In the genomic region with DNA sequence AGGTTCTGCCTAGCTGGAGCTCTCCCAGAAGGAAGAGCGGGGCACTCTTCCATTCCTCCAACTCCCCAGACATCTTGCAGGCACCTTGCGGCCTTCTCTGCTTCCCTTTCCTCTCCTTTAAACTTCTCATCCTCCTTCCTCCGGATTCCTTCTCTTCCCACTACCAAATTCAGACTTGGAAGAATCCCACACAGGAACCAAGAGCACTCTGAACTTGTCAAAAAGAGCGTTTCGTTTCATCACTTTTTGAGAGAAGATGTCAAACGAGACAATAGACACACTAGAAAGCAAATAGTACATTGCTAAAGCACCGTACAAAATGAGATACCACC, we compare ENCODE assay signal across 9 cellular contexts. TPM values are rescaled to one million over a fixed set of nuclear protein-coding genes. Genes with fewer than 3 reads are reported as not detected.
DNase-seq lines count a peak whose midpoint lies in the region; ATAC-seq and TF ChIP-seq lines count a peak whose summit lies in the region.
"Had no signal": no experiment of that assay in that cellular context is flagged by ENCODE, and none has a peak within 500 bp of the region (broad histone marks: within the 10 kb centered on the region; RNA-seq: fewer than 3 reads in every experiment).

No MANE protein-coding gene starts in this region.

- H3K36me3 ChIP-seq in A673 (ENCODE audit: insufficient read depth, low read length, poor library complexity, severe bottlenecking) (no peaks in the 10 kb centered on the region), IMR-90 (ENCODE audit: control insufficient read depth, insufficient read depth, low read length) (no peaks in the 10 kb centered on the region), neural progenitor cell (no peaks in the 10 kb centered on the region)

- H2AK5ac ChIP-seq in IMR-90 (ENCODE audit: low read depth, low read length) = no peak overlapping the region

- H3K14ac ChIP-seq in IMR-90 (replicated peaks; ENCODE audit: low read depth, low read length) = no peak overlapping the region

- H3K27me3 ChIP-seq in A673 (replicated peaks; ENCODE audit: insufficient read depth, low read depth, low read length, poor library complexity) (peaks cover 59% of the 10 kb centered on the region), IMR-90 (ENCODE audit: control insufficient read depth, insufficient read depth, low read length) (peaks cover 71% of the 10 kb centered on the region), neural progenitor cell (peaks cover 85% of the 10 kb centered on the region)

- no peak overlapping the region for H4K91ac ChIP-seq in IMR-90 (ENCODE audit: insufficient read depth, low read depth, low read length)

- no peak overlapping the region for H3K23ac ChIP-seq in IMR-90 (ENCODE audit: low read depth, low read length)

- no peaks in the 10 kb centered on the region for H4K20me1 ChIP-seq in IMR-90 (ENCODE audit: insufficient read depth, low read length)
- peaks cover 14% of the 10 kb centered on the region for H4K20me1 ChIP-seq in neural progenitor cell (ENCODE audit: low read depth)

- peak overlapping the region; percentile 85 for H3K4me3 Mint-ChIP-seq in neural progenitor cell

- DNase-seq in A673 (ENCODE audit: low spot score) = no peak
- no peak for DNase-seq in IMR-90
- DNase-seq in epithelial cell of esophagus (ENCODE audit: low read depth) = no peak
- no peak for DNase-seq in neural progenitor cell (ENCODE audit: low spot score)
- no peak for DNase-seq in NCI-H69 (lab: John Stamatoyannopoulos, UW)
- DNase-seq in middle frontal gyrus (ENCODE audit: extremely low spot score, low spot score) = no peak
- no peak for DNase-seq in left colon
- DNase-seq in HuH-7.5 (ENCODE audit: low spot score) = no peak

- no peak overlapping the region for H3K9ac ChIP-seq in IMR-90 (ENCODE audit: low read depth, low read length)
- H3K9ac ChIP-seq in neural progenitor cell = no peak overlapping the region

- POLR2A ChIA-PET in A673 (lab: Charles Lee; ENCODE audit: low non-redundant PET) (no interaction called here), IMR-90 (lab: Charles Lee; ENCODE audit: unreplicated experiment) (no interaction called here)

- H3K27me3 Mint-ChIP-seq in neural progenitor cell (ENCODE audit: insufficient read depth, low read depth) = peaks cover 41% of the 10 kb centered on the region

- in situ Hi-C loops in IMR-90 (cut with MboI; ENCODE audit: low sequenced_read_pairs) = no loop called here

- H4K8ac ChIP-seq in IMR-90 (ENCODE audit: low read depth in 2 of 2, low read length in 2 of 2) = no peak overlapping the region

- H3K4me3 ChIP-seq in A673 (ENCODE audit: low read depth, low read length, poor library complexity, severe bottlenecking) = peak overlapping the region; percentile 38
- no peak overlapping the region for H3K4me3 ChIP-seq in IMR-90 (ENCODE audit: insufficient read depth, low read depth, low read length)
- H3K4me3 ChIP-seq in epithelial cell of esophagus (ENCODE audit: low read length) = peak overlapping the region; percentile 38
- peak overlapping the region; percentile 50 for H3K4me3 ChIP-seq in neural progenitor cell
- H3K4me3 ChIP-seq: SK-N-MC had no signal

- H3K18ac ChIP-seq in IMR-90 (ENCODE audit: low read depth, low read length) = no peak overlapping the region

- no peak overlapping the region for H3K56ac ChIP-seq in IMR-90 (ENCODE audit: extremely low read depth, insufficient read depth, low read length)

- H2BK120ac ChIP-seq in IMR-90 (ENCODE audit: low read depth, low read length) = no peak overlapping the region

- H2AK9ac ChIP-seq in IMR-90 (replicated peaks; ENCODE audit: low read depth, low read length, poor library complexity) = no peak overlapping the region

- no peak for TF ChIP-seq POLR2A in IMR-90 (IDR thresholded peaks at IDR 0.05; ENCODE audit: low read depth, low read length)

- H3K27ac ChIP-seq in A673 (ENCODE audit: low read depth, low read length, poor library complexity, severe bottlenecking) (no peak overlapping the region), IMR-90 (ENCODE audit: insufficient read depth, low read length) (no peak overlapping the region), neural progenitor cell (no peak overlapping the region)
- H3K27ac ChIP-seq: SK-N-MC had no signal

- H3K4me1 ChIP-seq in A673 (ENCODE audit: insufficient read depth, low read length, poor library complexity, severe bottlenecking) (no peaks in the 10 kb centered on the region), IMR-90 (ENCODE audit: control insufficient read depth, insufficient read depth, low read length) (no peaks in the 10 kb centered on the region), neural progenitor cell (peaks cover 11% of the 10 kb centered on the region)

- H3K27ac Mint-ChIP-seq in neural progenitor cell = peak overlapping the region; percentile 84

- H3K9me1 ChIP-seq in IMR-90 (ENCODE audit: insufficient read depth, low read length) = no peaks in the 10 kb centered on the region

- no peak overlapping the region for H4K5ac ChIP-seq in IMR-90 (ENCODE audit: low read depth, low read length)

- intact Hi-C loops in A673 (cut with micrococcal nuclease; ENCODE audit: unreplicated experiment) = no loop called here
- intact Hi-C loops in IMR-90 (cut with micrococcal nuclease) = no loop called here
- intact Hi-C loops in left colon (cut with DNase I, micrococcal nuclease) = no loop called here

- H3K79me2 ChIP-seq in neural progenitor cell (ENCODE audit: low read depth) = no peaks in the 10 kb centered on the region

- no peak overlapping the region for H2BK20ac ChIP-seq in IMR-90 (ENCODE audit: low read depth, low read length)

- H3K4me2 ChIP-seq in IMR-90 (ENCODE audit: low read depth, low read length) (peak overlapping the region; percentile 27; the same call in 1 of the 2 replicates), neural progenitor cell (peak overlapping the region; percentile 96)

- H2AFZ ChIP-seq in IMR-90 (replicated peaks; ENCODE audit: low read length, poor library complexity) (no peak overlapping the region), neural progenitor cell (replicated peaks) (peak overlapping the region; percentile 91)

- H3K36me3 Mint-ChIP-seq in neural progenitor cell = no peaks in the 10 kb centered on the region

- TF ChIP-seq CTCF in A673 (conservative IDR thresholded peaks at IDR 0.05; ENCODE audit: low read depth, low read length) = no peak
- no peak for TF ChIP-seq CTCF in IMR-90 (conservative IDR thresholded peaks at IDR 0.05; ENCODE audit: low read depth, low read length)
- no peak for TF ChIP-seq CTCF in epithelial cell of esophagus (IDR thresholded peaks at IDR 0.05; ENCODE audit: insufficient read depth, low read depth, low read length, missing control alignments)
- TF ChIP-seq CTCF in neural progenitor cell (IDR thresholded peaks at IDR 0.05) = no peak

- no peak for TF ChIP-seq RAD21 in IMR-90 (IDR thresholded peaks at IDR 0.05; ENCODE audit: low read length)

- H3K4me1 Mint-ChIP-seq in neural progenitor cell = peaks cover 15% of the 10 kb centered on the region

- ATAC-seq in IMR-90 (ENCODE audit: low read depth) (no peak), left colon (no peak)

- no peak overlapping the region for H2BK15ac ChIP-seq in IMR-90 (ENCODE audit: low read depth, low read length)

- no peak overlapping the region for H3K4ac ChIP-seq in IMR-90 (ENCODE audit: low read depth, low read length)

- no peaks in the 10 kb centered on the region for H3K9me3 ChIP-seq in A673 (ENCODE audit: low read depth, low read length, poor library complexity, severe bottlenecking)
- peaks cover 17% of the 10 kb centered on the region for H3K9me3 ChIP-seq in IMR-90 (ENCODE audit: control insufficient read depth, insufficient read depth, low read length)
- H3K9me3 ChIP-seq in neural progenitor cell (ENCODE audit: low read depth) = no peaks in the 10 kb centered on the region

- BruUV-seq in A673 (replicated peaks; lab: Mats Ljungman, UMichigan) (no TSS peak), IMR-90 (replicated peaks; lab: Mats Ljungman, UMichigan) (no TSS peak)

- dilution Hi-C loops in IMR-90 (cut with HindIII; ENCODE audit: low sequenced_read_pairs, unreplicated experiment) = no loop called here

- no CpG with 5 or more reads among the region's 7 CpGs for WGBS in IMR-90 (ENCODE audit: extremely low coverage in 2 of 2, insufficient read length in 1 of 2), 2 experiments

- peaks cover 12% of the 10 kb centered on the region for H3F3A ChIP-seq in neural progenitor cell (ENCODE audit: low read depth)

- no peaks in the 10 kb centered on the region for H3K79me1 ChIP-seq in IMR-90 (ENCODE audit: low read depth in 1 of 2, low read length in 2 of 2)

- peaks cover 10% of the 10 kb centered on the region for H3K9me3 Mint-ChIP-seq in neural progenitor cell

- H2BK5ac ChIP-seq in IMR-90 (ENCODE audit: low read depth, low read length, poor library complexity, severe bottlenecking) = no peak overlapping the region

- CTCF ChIA-PET in A673 (lab: Charles Lee) = no interaction called here
- CTCF ChIA-PET in IMR-90 (lab: Yijun Ruan, JAX) = no interaction called here

TF ChIP-seq in IMR-90, 13 proteins besides CTCF, POLR2A, EP300 and RAD21:
- TF ChIP-seq NFE2L2 (IDR thresholded peaks at IDR 0.05; ENCODE audit: low read depth, low read length) (no peak), MAZ (IDR thresholded peaks at IDR 0.05; ENCODE audit: borderline replicate concordance, low read depth, low read length) (no peak)
- TF ChIP-seq, protein P1, sequence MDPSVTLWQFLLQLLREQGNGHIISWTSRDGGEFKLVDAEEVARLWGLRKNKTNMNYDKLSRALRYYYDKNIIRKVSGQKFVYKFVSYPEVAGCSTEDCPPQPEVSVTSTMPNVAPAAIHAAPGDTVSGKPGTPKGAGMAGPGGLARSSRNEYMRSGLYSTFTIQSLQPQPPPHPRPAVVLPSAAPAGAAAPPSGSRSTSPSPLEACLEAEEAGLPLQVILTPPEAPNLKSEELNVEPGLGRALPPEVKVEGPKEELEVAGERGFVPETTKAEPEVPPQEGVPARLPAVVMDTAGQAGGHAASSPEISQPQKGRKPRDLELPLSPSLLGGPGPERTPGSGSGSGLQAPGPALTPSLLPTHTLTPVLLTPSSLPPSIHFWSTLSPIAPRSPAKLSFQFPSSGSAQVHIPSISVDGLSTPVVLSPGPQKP (IDR thresholded peaks at IDR 0.05; ENCODE audit: borderline replicate concordance, low read depth, low read length) = no peak

RNA-seq across cellular contexts. Expression of a gene that starts 0.5 kb away (rescaled TPM):
- 0.22 TPM in 1 of 2 replicates, not detected in the other for total RNA-seq in A673 (2021)
- total RNA-seq in IMR-90 (2012; rRNA removed) = not detected in 2 replicates
- polyA plus RNA-seq in IMR-90 (2012; rRNA removed) = not detected in 2 replicates
- not detected in 2 replicates for polyA plus RNA-seq in IMR-90 (2012; cell fraction: cytosol; rRNA removed)
- polyA plus RNA-seq in IMR-90 (2012; cell fraction: nucleus; rRNA removed; ENCODE audit: low replicate concordance) = not detected in 2 replicates
- 0.28 TPM in 1 of 2 replicates, not detected in the other for total RNA-seq in neural progenitor cell (ENCODE audit: low replicate concordance)
- not detected for total RNA-seq in left colon

RNA-seq across cellular contexts. Expression of a gene that starts 45.3 kb away (rescaled TPM):
- total RNA-seq in A673 (2021) (37.2 and 38.1 TPM in 2 replicates), IMR-90 (2012; rRNA removed) (10.6 and 30.0 TPM in 2 replicates), neural progenitor cell (ENCODE audit: low replicate concordance) (66.1 and 128 TPM in 2 replicates), left colon (10 to 100 TPM; 26.1 to 30.9 TPM)
- polyA plus RNA-seq in IMR-90 (2012; rRNA removed) = 5.1 and 7.3 TPM in 2 replicates
- 1.4 and 2.9 TPM in 2 replicates for polyA plus RNA-seq in IMR-90 (2012; cell fraction: cytosol; rRNA removed)
- 3.1 and 7.0 TPM in 2 replicates for polyA plus RNA-seq in IMR-90 (2012; cell fraction: nucleus; rRNA removed; ENCODE audit: low replicate concordance)
